21 cellular contexts compared by ENCODE assay signal in the genomic region with DNA sequence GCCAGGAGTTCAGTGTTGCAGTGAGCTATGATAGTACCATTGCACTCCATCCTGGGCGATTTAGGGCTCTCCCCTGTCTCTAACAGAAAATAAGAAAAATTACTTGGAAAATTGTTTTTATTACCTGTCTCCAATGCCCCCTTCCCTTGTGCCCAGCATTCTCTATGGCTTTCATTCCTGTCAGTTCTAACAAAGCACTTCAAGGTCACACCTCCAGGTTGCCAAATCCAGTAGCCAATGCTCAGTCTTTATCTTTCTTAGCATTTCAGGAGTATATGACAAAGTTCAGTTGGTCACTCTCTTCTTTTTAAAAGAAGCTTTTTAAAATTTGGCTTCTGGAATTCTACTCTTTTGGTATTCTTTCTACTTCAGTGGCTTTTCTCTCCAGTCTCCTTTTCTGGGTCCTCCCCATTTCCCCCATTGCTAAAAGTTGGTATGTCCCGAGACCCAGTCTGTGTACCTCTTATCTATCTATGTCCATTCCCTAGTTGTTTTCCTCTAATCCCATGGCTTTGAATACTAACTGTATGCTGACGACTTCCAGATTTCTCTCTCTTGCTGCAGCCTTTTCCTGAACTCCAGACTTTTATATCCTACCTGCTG.
DNase-seq lines count a peak whose midpoint lies in the region; ATAC-seq and TF ChIP-seq lines count a peak whose summit lies in the region.
"Had no signal": no experiment of that assay in that cellular context is flagged by ENCODE, and none has a peak within 500 bp of the region (broad histone marks: within the 10 kb centered on the region; RNA-seq: fewer than 3 reads in every experiment).

No MANE protein-coding gene starts in this region.

- no peak overlapping the region for H3K14ac ChIP-seq in IMR-90 (replicated peaks; ENCODE audit: low read depth, low read length)

- H3K56ac ChIP-seq in IMR-90 (ENCODE audit: extremely low read depth, insufficient read depth, low read length): no peak overlapping the region

- H3K27me3 Mint-ChIP-seq in Caco-2 (ENCODE audit: insufficient read depth, unreplicated experiment) (no peaks in the 10 kb centered on the region), osteocyte (ENCODE audit: unreplicated experiment) (no peaks in the 10 kb centered on the region)
- H3K27me3 Mint-ChIP-seq: B cell had no signal

- H3K9me1 ChIP-seq in IMR-90 (ENCODE audit: insufficient read depth, low read length): peaks cover 24% of the 10 kb centered on the region

- POLR2A ChIA-PET in Caco-2 (lab: Charles Lee): interaction anchor here (0.6 kb wide), 1 partner anchor 23 kb away, joined by 6 read pairs; no protein-coding TSS in a partner anchor
- POLR2A ChIA-PET in IMR-90 (lab: Charles Lee; ENCODE audit: unreplicated experiment): no interaction called here

- H3K27ac ChIP-seq in IMR-90 (ENCODE audit: insufficient read depth, low read length) (no peak overlapping the region), epithelial cell of prostate (peak overlapping the region; percentile 45)
- H3K27ac ChIP-seq: Peyer's patch had no signal

- no peaks in the 10 kb centered on the region for H3K9me3 ChIP-seq in Caco-2
- no peaks in the 10 kb centered on the region for H3K9me3 ChIP-seq in IMR-90 (ENCODE audit: control insufficient read depth, insufficient read depth, low read length)
- H3K9me3 ChIP-seq: Peyer's patch had no signal

- H3K36me3 Mint-ChIP-seq in Caco-2 (ENCODE audit: insufficient read depth, unreplicated experiment): peaks cover 7% of the 10 kb centered on the region
- H3K36me3 Mint-ChIP-seq in osteocyte (ENCODE audit: unreplicated experiment): peaks cover 2% of the 10 kb centered on the region

- H3K27ac Mint-ChIP-seq in Caco-2 (ENCODE audit: unreplicated experiment) (peak overlapping the region; percentile 54), osteocyte (ENCODE audit: unreplicated experiment) (peak overlapping the region; percentile 72)
- H3K27ac Mint-ChIP-seq: B cell; CD4-positive, alpha-beta T cell had no signal

- peaks cover 61% of the 10 kb centered on the region for H4K20me1 ChIP-seq in IMR-90 (ENCODE audit: insufficient read depth, low read length)

- DNase-seq in Caco-2 (no peak), IMR-90 (no peak), epithelial cell of prostate (ENCODE audit: low read depth, low spot score) (no peak), osteocyte (ENCODE audit: extremely low spot score, unreplicated experiment) (no peak), DMS153 (lab: John Stamatoyannopoulos, UW) (no peak), T1000 (lab: John Stamatoyannopoulos, UW) (no peak), G401 (ENCODE audit: low spot score) (no peak)
- no peak for DNase-seq in stimulated activated CD4-positive, alpha-beta T cell treated with anti-CD3 and anti-CD28 coated beads, Interleukin-4, amount 100 ng/mL, for 4 hours
- DNase-seq: CD4-positive, alpha-beta T cell; DND-41; KG1; MM.1S; NCI-H1105; NCI-H187; NCI-H2171; NCI-H446 treated with DMSO at 0.1 percent for 48 hours; NCI-H774; Peyer's patch; SHP77 treated with DMSO at 0.1 percent for 48 hours had no signal

- peaks cover 9 to 80% of the 10 kb centered on the region in 2 experiments; a peak in 3 of 4 replicates for H3K79me1 ChIP-seq in IMR-90 (ENCODE audit: low read depth in 1 of 2, low read length in 2 of 2)

- H3K4me3 ChIP-seq in Caco-2 (ENCODE audit: low read depth, low read length) (no peak overlapping the region), IMR-90 (ENCODE audit: insufficient read depth, low read depth, low read length) (no peak overlapping the region)
- H3K4me3 ChIP-seq: Peyer's patch had no signal

- TF ChIP-seq RAD21 in IMR-90 (IDR thresholded peaks at IDR 0.05; ENCODE audit: low read length): no peak

- H3K27me3 ChIP-seq in Caco-2 (replicated peaks; ENCODE audit: control insufficient read depth, insufficient read depth, low read length) (no peaks in the 10 kb centered on the region), IMR-90 (ENCODE audit: control insufficient read depth, insufficient read depth, low read length) (no peaks in the 10 kb centered on the region)
- H3K27me3 ChIP-seq: Peyer's patch had no signal

- no peak overlapping the region; the same call in 1 of the 2 replicates for H4K91ac ChIP-seq in IMR-90 (ENCODE audit: insufficient read depth, low read depth, low read length)

- H3K4me1 ChIP-seq in Caco-2 (peaks cover 98% of the 10 kb centered on the region), IMR-90 (ENCODE audit: control insufficient read depth, insufficient read depth, low read length) (peaks cover 22% of the 10 kb centered on the region)

- no peak for ATAC-seq in IMR-90 (ENCODE audit: low read depth)

- no peak overlapping the region; the same call in 1 of the 2 replicates for H3K4me2 ChIP-seq in IMR-90 (ENCODE audit: low read depth, low read length)

- H3K4ac ChIP-seq in IMR-90 (ENCODE audit: low read depth, low read length): peak overlapping the region; percentile 30; the same call in 1 of the 2 replicates

- no peak overlapping the region for H2BK15ac ChIP-seq in IMR-90 (ENCODE audit: low read depth, low read length)

- peak overlapping the region; percentile 67 for H2BK5ac ChIP-seq in IMR-90 (ENCODE audit: low read depth, low read length, poor library complexity, severe bottlenecking)

- 0 out of 2 replicates have a peak overlapping the region, but pooled peaks have one; percentile 10 for H2BK20ac ChIP-seq in IMR-90 (ENCODE audit: low read depth, low read length)

- in situ Hi-C loops in IMR-90 (cut with MboI; ENCODE audit: low sequenced_read_pairs) (no loop called here), G401 (cut with HindIII; ENCODE audit: low sequenced_read_pairs) (no loop called here)

- dilution Hi-C loops in IMR-90 (cut with HindIII; ENCODE audit: low sequenced_read_pairs, unreplicated experiment): no loop called here

- H3K4me3 Mint-ChIP-seq in Caco-2 (ENCODE audit: unreplicated experiment) (peak overlapping the region; percentile 2), osteocyte (ENCODE audit: unreplicated experiment) (no peak overlapping the region)
- H3K4me3 Mint-ChIP-seq: B cell; CD4-positive, alpha-beta T cell; H9 had no signal

- TF ChIP-seq POLR2A in IMR-90 (IDR thresholded peaks at IDR 0.05; ENCODE audit: low read depth, low read length): no peak

- no peak overlapping the region for H2AFZ ChIP-seq in IMR-90 (replicated peaks; ENCODE audit: low read length, poor library complexity)

- H4K5ac ChIP-seq in IMR-90 (ENCODE audit: low read depth, low read length): no peak overlapping the region; the same call in 1 of the 2 replicates

- intact Hi-C loops in Caco-2 (cut with micrococcal nuclease; ENCODE audit: unreplicated experiment): no loop called here
- intact Hi-C loops in IMR-90 (cut with micrococcal nuclease): no loop called here

- H3K36me3 ChIP-seq in Caco-2 (ENCODE audit: control insufficient read depth, insufficient read depth, low read length): no peaks in the 10 kb centered on the region
- H3K36me3 ChIP-seq in IMR-90 (ENCODE audit: control insufficient read depth, insufficient read depth, low read length): no peaks in the 10 kb centered on the region
- H3K36me3 ChIP-seq: Peyer's patch had no signal

- peak overlapping the region; percentile 69; the same call in 1 of the 2 replicates for H3K23ac ChIP-seq in IMR-90 (ENCODE audit: low read depth, low read length)

- no peak overlapping the region for H2BK120ac ChIP-seq in IMR-90 (ENCODE audit: low read depth, low read length)

- BruUV-seq in Caco-2 (replicated peaks; lab: Mats Ljungman, UMichigan): no TSS peak
- no TSS peak for BruUV-seq in IMR-90 (replicated peaks; lab: Mats Ljungman, UMichigan)

- H2AK5ac ChIP-seq in IMR-90 (ENCODE audit: low read depth, low read length): no peak overlapping the region

- peak overlapping the region; percentile 79 for H3K18ac ChIP-seq in IMR-90 (ENCODE audit: low read depth, low read length)

- H4K8ac ChIP-seq in IMR-90 (ENCODE audit: low read depth in 2 of 2, low read length in 2 of 2): no peak overlapping the region

- H3K4me1 Mint-ChIP-seq in Caco-2 (ENCODE audit: low read depth, unreplicated experiment) (peaks cover 47% of the 10 kb centered on the region), osteocyte (ENCODE audit: unreplicated experiment) (peaks cover 63% of the 10 kb centered on the region)

- CTCF ChIA-PET in Caco-2 (lab: Charles Lee): no interaction called here
- CTCF ChIA-PET in IMR-90 (lab: Yijun Ruan, JAX): interaction anchor here (0.6 kb wide), 1 partner anchor 33 kb away, joined by 6 read pairs; no protein-coding TSS in a partner anchor

- 100% methylated on average over 1 of the region's 3 CpGs; no CpG with 5 or more reads in 1 of the 2 experiments for WGBS in IMR-90 (ENCODE audit: extremely low coverage in 2 of 2, insufficient read length in 1 of 2), 2 experiments

- no peaks in the 10 kb centered on the region for H3K9me3 Mint-ChIP-seq in Caco-2 (ENCODE audit: unreplicated experiment)
- H3K9me3 Mint-ChIP-seq in osteocyte (ENCODE audit: unreplicated experiment): no peaks in the 10 kb centered on the region
- H3K9me3 Mint-ChIP-seq: CD4-positive, alpha-beta T cell; H9 had no signal

- no peak for TF ChIP-seq CTCF in Caco-2 (IDR thresholded peaks at IDR 0.05; ENCODE audit: insufficient read depth in 1 of 2, low read depth in 1 of 2, low read length in 1 of 2, severe bottlenecking in 1 of 2, unreplicated experiment in 1 of 2)
- TF ChIP-seq CTCF in IMR-90 (conservative IDR thresholded peaks at IDR 0.05; ENCODE audit: low read depth, low read length): no peak
- no peak for TF ChIP-seq CTCF in osteocyte (IDR thresholded peaks at IDR 0.05)

- no peak overlapping the region for H2AK9ac ChIP-seq in IMR-90 (replicated peaks; ENCODE audit: low read depth, low read length, poor library complexity)

- H3K9ac ChIP-seq in IMR-90 (ENCODE audit: low read depth, low read length): no peak overlapping the region

TF ChIP-seq in IMR-90, 13 proteins besides CTCF, POLR2A, EP300 and RAD21 (continues in another document):
- TF ChIP-seq SMC3 (IDR thresholded peaks at IDR 0.05; ENCODE audit: low read depth, low read length) (no peak), NFE2L2 (IDR thresholded peaks at IDR 0.05; ENCODE audit: low read depth, low read length) (no peak), MAFK (IDR thresholded peaks at IDR 0.05; ENCODE audit: low read depth, low read length) (no peak), CEBPB (IDR thresholded peaks at IDR 0.05; ENCODE audit: low read depth, low read length) (no peak), MAZ (IDR thresholded peaks at IDR 0.05; ENCODE audit: borderline replicate concordance, low read depth, low read length) (no peak), MXI1 (IDR thresholded peaks at IDR 0.05; ENCODE audit: borderline replicate concordance, low read depth, low read length) (no peak), FOS (IDR thresholded peaks at IDR 0.05; ENCODE audit: low read depth, low read length) (no peak), RFX5 (IDR thresholded peaks at IDR 0.05; ENCODE audit: low read depth, low read length) (no peak), BHLHE40 (IDR thresholded peaks at IDR 0.05; ENCODE audit: low read depth, low read length) (no peak)
